22 cellular contexts compared by ENCODE assay signal in the genomic region with DNA sequence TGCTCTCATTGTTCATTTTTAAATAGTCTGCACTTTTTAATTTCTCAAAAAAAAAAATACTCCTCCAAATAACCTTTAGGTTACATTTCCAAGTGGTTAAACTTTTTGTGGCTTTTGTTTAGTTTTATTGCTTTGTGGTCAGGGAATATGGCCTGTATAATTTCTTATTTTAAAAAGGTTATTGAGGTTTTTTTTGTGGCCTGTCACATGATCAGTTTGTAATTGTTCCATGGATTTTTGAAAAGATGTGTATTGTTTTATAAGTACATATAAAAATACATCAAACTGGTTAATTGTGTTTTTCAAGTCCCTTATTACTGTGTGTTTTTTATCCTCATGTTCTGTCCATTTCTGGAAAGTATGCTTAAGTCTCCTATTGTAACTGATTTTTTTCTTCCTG.
"Had no signal": no experiment of that assay in that cellular context is flagged by ENCODE, and none has a peak within 500 bp of the region (broad histone marks: within the 10 kb centered on the region; RNA-seq: fewer than 3 reads in every experiment).

No MANE protein-coding gene starts in this region.

- H3K27ac ChIP-seq: colonic mucosa, gastrocnemius medialis, heart right ventricle, parathyroid adenoma, testis, tibial nerve, upper lobe of right lung, vagina had no signal

- H3K27ac Mint-ChIP-seq: naive thymus-derived CD8-positive, alpha-beta T cell; stimulated activated naive B cell treated with anti-CD40 and anti-IgM and Interleukin-4, amounts not matched to agents 10 μg/mL and 1 μg/mL and 100 μg/mL, for 72 hours; stimulated activated naive CD8-positive, alpha-beta T cell treated with anti-CD3 and anti-CD28 coated beads, Interleukin-15, amount 100 ng/mL, for 72 hours had no signal

- H3K9ac ChIP-seq: parathyroid adenoma had no signal

- H2AFZ ChIP-seq: parathyroid adenoma had no signal

- DNase-seq: colonic mucosa; dermis blood vessel endothelial cell; gastrocnemius medialis; heart right ventricle; hypothalamus; islet precursor cell; mammary epithelial cell; mucosa of descending colon; naive thymus-derived CD8-positive, alpha-beta T cell; stimulated activated CD4-positive, alpha-beta T cell treated with anti-CD3 and anti-CD28 coated beads, Interleukin-2, amount 100 ng/mL, for 24 hours; stimulated activated CD4-positive, alpha-beta T cell treated with anti-CD3 and anti-CD28 coated beads, Interleukin-4, amount 100 ng/mL, for 4 hours; stimulated activated naive B cell treated with anti-CD40 and anti-IgM and Interleukin-4, amounts not matched to agents 10 μg/mL and 1 μg/mL and 100 μg/mL, for 72 hours; stimulated activated naive CD8-positive, alpha-beta T cell treated with anti-CD3 and anti-CD28 coated beads, Interleukin-15, amount 100 ng/mL, for 72 hours; testis; upper lobe of right lung had no signal

- H3K27me3 Mint-ChIP-seq: stimulated activated naive B cell treated with anti-CD40 and anti-IgM and Interleukin-4, amounts not matched to agents 10 μg/mL and 1 μg/mL and 100 μg/mL, for 72 hours; stimulated activated naive CD8-positive, alpha-beta T cell treated with anti-CD3 and anti-CD28 coated beads, Interleukin-15, amount 100 ng/mL, for 72 hours had no signal

- H3K4me3 Mint-ChIP-seq: naive thymus-derived CD8-positive, alpha-beta T cell; neural crest cell; stimulated activated naive B cell treated with anti-CD40 and anti-IgM and Interleukin-4, amounts not matched to agents 10 μg/mL and 1 μg/mL and 100 μg/mL, for 72 hours; stimulated activated naive CD8-positive, alpha-beta T cell treated with anti-CD3 and anti-CD28 coated beads, Interleukin-15, amount 100 ng/mL, for 72 hours had no signal

- H3K4me1 Mint-ChIP-seq: stimulated activated naive CD8-positive, alpha-beta T cell treated with anti-CD3 and anti-CD28 coated beads, Interleukin-15, amount 100 ng/mL, for 72 hours had no signal

- H3K4me1 ChIP-seq: colonic mucosa, upper lobe of right lung had no signal

- H3K4me3 ChIP-seq: colonic mucosa, gastrocnemius medialis, heart right ventricle, mucosa of descending colon, skin epidermis, testis, tibial nerve, upper lobe of right lung, vagina had no signal

- H3K36me3 ChIP-seq: colonic mucosa, gastrocnemius medialis, heart right ventricle, tibial nerve, upper lobe of right lung, vagina had no signal

- H3K27me3 ChIP-seq: colonic mucosa, gastrocnemius medialis, heart right ventricle, testis, tibial nerve, upper lobe of right lung, vagina had no signal

- H3K9me3 ChIP-seq: colonic mucosa, gastrocnemius medialis, mucosa of descending colon, testis, upper lobe of right lung, vagina had no signal

- ATAC-seq: gastrocnemius medialis; heart right ventricle; left lobe of liver; mucosa of descending colon; naive thymus-derived CD8-positive, alpha-beta T cell; sciatic nerve; stimulated activated naive B cell treated with anti-CD40 and anti-IgM and Interleukin-4, amounts not matched to agents 10 μg/mL and 1 μg/mL and 100 μg/mL, for 72 hours; stimulated activated naive CD8-positive, alpha-beta T cell treated with anti-CD3 and anti-CD28 coated beads, Interleukin-15, amount 100 ng/mL, for 72 hours; upper lobe of right lung had no signal
